Comparison of ENCODE assay signal across 21 cellular contexts in the genomic region with DNA sequence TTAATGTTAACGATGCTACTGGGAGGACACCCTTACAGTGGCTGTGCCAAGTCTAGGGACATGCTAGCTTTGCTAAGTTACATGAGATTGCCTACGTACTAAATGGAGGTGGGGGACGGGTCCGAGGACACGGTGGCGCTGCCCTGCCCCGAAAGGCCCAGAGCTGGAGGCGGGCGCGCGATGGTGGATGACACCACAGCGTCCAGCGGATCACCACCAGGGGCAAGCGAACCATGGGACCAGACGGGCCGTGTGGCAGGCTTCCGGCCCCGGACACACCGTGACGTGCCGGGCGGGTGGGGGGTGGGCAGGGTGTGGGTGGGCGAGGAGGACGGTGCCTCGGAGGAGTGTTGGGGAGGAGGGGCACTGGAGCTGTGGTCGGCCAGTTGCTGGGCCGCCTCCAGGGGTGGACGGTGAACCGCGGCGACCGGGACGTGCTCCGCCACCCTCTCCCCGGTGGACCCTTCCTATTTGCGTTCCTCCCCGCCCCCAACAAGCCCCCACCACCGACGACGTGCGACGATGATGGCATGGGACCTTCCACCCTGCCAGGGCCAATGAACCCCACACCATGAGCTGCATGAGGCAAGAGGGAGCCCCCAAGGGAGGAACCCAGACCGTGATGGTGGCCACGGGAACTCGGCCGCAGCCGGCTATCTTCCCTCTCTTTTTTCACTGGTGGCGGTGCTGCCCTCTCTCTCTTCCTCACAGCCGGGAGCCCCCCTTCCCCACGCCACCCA.
A peak's percentile ranks its signal among the peaks of the same experiment; 100 is the strongest.
DNase-seq lines count a peak whose midpoint lies in the region; ATAC-seq, FAIRE-seq and TF ChIP-seq lines count a peak whose summit lies in the region.
"Had no signal": no experiment of that assay in that cellular context is flagged by ENCODE, and none has a peak within 500 bp of the region (broad histone marks: within the 10 kb centered on the region; RNA-seq: fewer than 3 reads in every experiment).

No MANE protein-coding gene starts in this region.

- TF ChIP-seq CTCF in left ventricle myocardium inferior (IDR thresholded peaks at IDR 0.05; ENCODE audit: borderline replicate concordance) (no peak), GM13977 (IDR thresholded peaks at IDR 0.05; ENCODE audit: extremely low read depth, insufficient read depth, missing control alignments) (no peak), spleen (IDR thresholded peaks at IDR 0.05 in 8 of 11, conservative IDR thresholded peaks at IDR 0.05 in 3 of 11) (no peak)

- 94 to 95% (median 94%) methylated on average over 32 to 48 of the region's 50 CpGs for WGBS in spleen, 5 donors
- 94 to 97% (median 96%) methylated on average over 19 to 50 of the region's 50 CpGs for WGBS in small intestine, 3 donors

- H3K27ac ChIP-seq in left ventricle myocardium inferior (replicated peaks), result no peak overlapping the region
- no peak overlapping the region for H3K27ac ChIP-seq in spleen
- no peak overlapping the region for H3K27ac ChIP-seq in small intestine (ENCODE audit: low read depth in 1 of 2, low read length in 1 of 2)

- peaks cover 62% of the 10 kb centered on the region for H3K9me3 ChIP-seq in left ventricle myocardium inferior (replicated peaks)
- peaks cover 0 to 89% (median 78%) of the 10 kb centered on the region in 8 donors for H3K9me3 ChIP-seq in spleen
- peaks cover 12% of the 10 kb centered on the region for H3K9me3 ChIP-seq in small intestine (ENCODE audit: control insufficient read depth, low read depth)
- H3K9me3 ChIP-seq: BE2C had no signal

- in situ Hi-C loops in GM13977 (cut with MboI; ENCODE audit: low pct_unique_long_range_greater_than_20kb, low sequenced_read_pairs, unreplicated experiment), result no loop called here

- no peak for FAIRE-seq in small intestine (lab: Jason Lieb, UNC)
- FAIRE-seq: A204.1 had no signal

- H3K27me3 ChIP-seq in left ventricle myocardium inferior (ENCODE audit: low read depth), result peaks cover 28% of the 10 kb centered on the region
- peaks cover 0 to 25% (median 0%) of the 10 kb centered on the region in 7 donors for H3K27me3 ChIP-seq in spleen (replicated peaks in 1 of 7)
- no peaks in the 10 kb centered on the region for H3K27me3 ChIP-seq in small intestine (ENCODE audit: control insufficient read depth in 2 of 2, insufficient read depth in 2 of 2, low read length in 2 of 2)
- H3K27me3 ChIP-seq: BE2C had no signal

- peak; percentile 66 for DNase-seq in cardiac septum (ENCODE audit: low spot score)
- no peak for DNase-seq in left ventricle myocardium inferior
- peak; percentile 4 for DNase-seq in GM13977 (ENCODE audit: low spot score)
- peak; percentile 1 for DNase-seq in iPS-NIHi7 (ENCODE audit: extremely low spot score)
- DNase-seq in spleen, result peak; percentile 57
- no peak for DNase-seq in small intestine
- DNase-seq: BE2C, EL, HCEC 1CT, Karpas-422, MV-4-11, NCI-H1694 treated with DMSO at 0.1 percent for 48 hours, NCI-H2107, NCI-H446 treated with DMSO at 0.1 percent for 48 hours, NCI-H526 treated with DMSO at 0.1 percent for 48 hours, OCI-M1, SIG-M5 had no signal

- ATAC-seq in HG03565 (IDR thresholded peaks at IDR 0.05; ENCODE audit: unreplicated experiment) (no peak), HG03439 (IDR thresholded peaks at IDR 0.05; ENCODE audit: unreplicated experiment) (no peak)
- ATAC-seq: GM23338 had no signal

- intact Hi-C loops in cardiac septum (cut with DNase I) (no loop called here), left ventricle myocardium inferior (cut with micrococcal nuclease) (no loop called here), spleen (cut with DNase I; ENCODE audit: low total_unique reads) (no loop called here)

- no peaks in the 10 kb centered on the region for H3K4me1 ChIP-seq in left ventricle myocardium inferior
- H3K4me1 ChIP-seq in spleen, result no peaks in the 10 kb centered on the region
- H3K4me1 ChIP-seq in small intestine (ENCODE audit: control insufficient read depth in 2 of 2, insufficient read depth in 1 of 2, low read depth in 1 of 2, low read length in 1 of 2), result no peaks in the 10 kb centered on the region
- H3K4me1 ChIP-seq: BE2C had no signal

- H3K36me3 ChIP-seq in left ventricle myocardium inferior (peaks cover 1% of the 10 kb centered on the region), spleen (no peaks in the 10 kb centered on the region), small intestine (ENCODE audit: control insufficient read depth in 2 of 2, insufficient read depth in 2 of 2, low read length in 2 of 2) (no peaks in the 10 kb centered on the region)
- H3K36me3 ChIP-seq: BE2C had no signal

- H3K4me3 ChIP-seq in left ventricle myocardium inferior (no peak overlapping the region), spleen (no peak overlapping the region), small intestine (ENCODE audit: low read depth in 1 of 2, low read length in 2 of 2) (no peak overlapping the region)
- H3K4me3 ChIP-seq: GM23338 had no signal

- no peak for TF ChIP-seq POLR2A in spleen (IDR thresholded peaks at IDR 0.05)

Comparison
In these comparisons a context has a peak if more than half of its experiments do, and no peak if none do; other contexts are left out.
1. DNase-seq: peak in cardiac septum (single experiment), GM13977 (single experiment), iPS-NIHi7 (single experiment) and spleen (single experiment); none in left ventricle myocardium inferior (single experiment) and small intestine (single experiment).